In the genomic region with DNA sequence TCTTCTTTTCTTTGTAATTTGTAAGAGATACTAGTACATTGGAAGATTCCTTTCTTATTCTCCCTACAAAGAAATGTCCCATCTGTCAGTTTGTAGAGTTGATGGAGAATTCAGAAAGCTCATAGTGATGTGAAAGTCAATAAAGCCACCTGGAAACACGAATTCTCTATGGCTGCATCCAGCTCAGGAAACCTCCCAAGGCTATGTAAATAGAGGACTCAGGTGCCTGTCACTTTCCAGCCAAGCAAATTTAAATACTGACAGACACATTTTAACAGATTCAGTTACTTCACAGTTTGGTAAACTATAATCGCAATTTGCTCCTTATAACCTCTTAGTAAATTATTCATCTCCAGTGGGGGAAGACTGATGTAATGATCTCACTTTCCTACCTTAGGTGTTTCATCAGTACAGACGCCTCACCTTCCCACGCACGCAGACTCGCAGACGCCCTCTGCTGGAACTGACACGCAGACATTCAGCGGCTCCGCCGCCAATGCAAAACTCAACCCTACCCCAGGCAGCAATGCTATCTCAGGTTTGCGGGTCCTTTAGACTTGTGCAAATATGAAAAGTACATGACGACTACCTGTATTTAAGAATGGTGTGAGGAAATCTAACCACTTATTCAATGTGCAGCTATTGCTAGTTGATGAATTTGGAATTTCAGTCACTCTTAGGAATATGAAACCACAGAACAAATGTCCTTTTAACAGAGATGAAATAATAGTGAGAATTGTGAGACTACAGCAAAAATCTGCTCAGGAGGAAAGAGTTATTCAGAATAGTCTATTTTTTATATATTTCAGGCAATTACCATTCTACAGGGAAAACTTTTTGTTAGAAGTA, we compare ENCODE assay signal across 9 cellular contexts.
DNase-seq lines count a peak whose midpoint lies in the region; ATAC-seq and TF ChIP-seq lines count a peak whose summit lies in the region.
"Had no signal": no experiment of that assay in that cellular context is flagged by ENCODE, and none has a peak within 500 bp of the region (broad histone marks: within the 10 kb centered on the region; RNA-seq: fewer than 3 reads in every experiment).

No MANE protein-coding gene starts in this region.

- peak overlapping the region; percentile 63 for H3K4me2 ChIP-seq in HCT116 (ENCODE audit: low read length)

- BruUV-seq in HCT116 (replicated peaks; lab: Mats Ljungman, UMichigan), result no TSS peak

- intact Hi-C loops in HCT116 (cut with micrococcal nuclease), result loop anchor here (5.0 kb wide), 1 partner anchor 1177 kb away; no protein-coding TSS in a partner anchor

- no peaks in the 10 kb centered on the region for H3K9me3 Mint-ChIP-seq in T-helper 1 cell treated with Interleukin-12 subunit alpha and Interleukin-12 subunit beta and Interleukin-4 antibody, amounts not matched to agents 30 μg/mL and 1 μg/mL, for 36 hours

- DNase-seq in AG08395 (ENCODE audit: low spot score), result peak; percentile 47
- DNase-seq in HCT116 (ENCODE audit: low read depth, low spot score), result peak; percentile 59
- peak; percentile 40 for DNase-seq in amniotic epithelial cell (ENCODE audit: low read depth)
- peak; percentile 68 for DNase-seq in iPS-NIHi7 (ENCODE audit: extremely low spot score)
- DNase-seq in stimulated activated CD4-positive, alpha-beta T cell treated with anti-CD3 and anti-CD28 coated beads, Interleukin-15, amount 100 ng/mL, for 24 hours, result peak; percentile 81
- no peak for DNase-seq in dedifferentiated amniotic fluid mesenchymal stem cell (ENCODE audit: extremely low spot score)

- ATAC-seq in HCT116, result peak; percentile 100
- no peak for ATAC-seq in HG03565 (IDR thresholded peaks at IDR 0.05; ENCODE audit: unreplicated experiment)

- H3K79me2 ChIP-seq in HCT116 (ENCODE audit: insufficient read depth, low read length), result no peaks in the 10 kb centered on the region

- H3K27me3 ChIP-seq in HCT116 (ENCODE audit: insufficient read depth, low read length), result no peaks in the 10 kb centered on the region

- H3K27ac Mint-ChIP-seq in T-helper 1 cell treated with Interleukin-12 subunit alpha and Interleukin-12 subunit beta and Interleukin-4 antibody, amounts not matched to agents 30 μg/mL and 1 μg/mL, for 36 hours, result peak overlapping the region; percentile 43

- TF ChIP-seq RAD21 in HCT116 (IDR thresholded peaks at IDR 0.05; ENCODE audit: low read depth), result peak; percentile 64

- peaks cover 69% of the 10 kb centered on the region for H3K4me1 Mint-ChIP-seq in T-helper 1 cell treated with Interleukin-12 subunit alpha and Interleukin-12 subunit beta and Interleukin-4 antibody, amounts not matched to agents 30 μg/mL and 1 μg/mL, for 36 hours (ENCODE audit: low read depth)

- peaks cover 0 to 8% of the 10 kb centered on the region in 2 experiments; a peak in 1 of 4 replicates for H3K4me1 ChIP-seq in HCT116 (ENCODE audit: control insufficient read depth in 1 of 2, insufficient read depth in 2 of 2, low read length in 2 of 2)

- H3K4me3 Mint-ChIP-seq in T-helper 1 cell treated with Interleukin-12 subunit alpha and Interleukin-12 subunit beta and Interleukin-4 antibody, amounts not matched to agents 30 μg/mL and 1 μg/mL, for 36 hours, result peak overlapping the region; percentile 36

- H4K20me1 ChIP-seq in HCT116 (ENCODE audit: insufficient read depth), result no peaks in the 10 kb centered on the region

- TF ChIP-seq POLR2A in HCT116 (IDR thresholded peaks at IDR 0.05; ENCODE audit: borderline replicate concordance, extremely low read depth, insufficient read depth, insufficient read length), result no peak

- CTCF ChIA-PET in HCT116 (lab: Charles Lee), result interaction anchor here (0.7 to 3.4 kb wide), 7 partner anchors 10 to 628 kb away, joined by 3 to 9 read pairs (median 4); no protein-coding TSS in a partner anchor

- POLR2A ChIA-PET in HCT116 (lab: Charles Lee), result no interaction called here

- H3K36me3 ChIP-seq in HCT116 (ENCODE audit: control insufficient read depth in 1 of 2, insufficient read depth in 2 of 2, low read length in 2 of 2), result no peaks in the 10 kb centered on the region

- RAD21 ChIA-PET in HCT116 (lab: Charles Lee; ENCODE audit: low non-redundant PET in 1 of 2, low total read pairs in 2 of 2, uncharacterized antibody in 2 of 2, unreplicated experiment in 2 of 2), result no interaction called here

- no peaks in the 10 kb centered on the region for H3K9me2 ChIP-seq in HCT116 (ENCODE audit: insufficient read depth)

- H3K36me3 Mint-ChIP-seq in T-helper 1 cell treated with Interleukin-12 subunit alpha and Interleukin-12 subunit beta and Interleukin-4 antibody, amounts not matched to agents 30 μg/mL and 1 μg/mL, for 36 hours (ENCODE audit: low read depth), result peaks cover 69% of the 10 kb centered on the region

- H3K4me3 ChIP-seq in HCT116 (replicated peaks in 1 of 2; ENCODE audit: low read depth in 1 of 2, low read length in 2 of 2), result peak overlapping the region in 1 of 2 experiments; percentile 23; a peak in 1 of 4 replicates
- H3K4me3 ChIP-seq: skin epidermis had no signal

- H2AFZ ChIP-seq in HCT116 (ENCODE audit: low read depth, low read length, poor library complexity, severe bottlenecking), result peak overlapping the region; percentile 89

- H3K9me3 ChIP-seq in HCT116 (ENCODE audit: control insufficient read depth in 1 of 2, insufficient read depth in 1 of 2, low read depth in 1 of 2, low read length in 2 of 2), result no peaks in the 10 kb centered on the region

- H3K27ac ChIP-seq in HCT116 (ENCODE audit: low read depth, low read length), result no peak overlapping the region
- H3K27ac ChIP-seq: skin epidermis had no signal

- TF ChIP-seq CTCF in HCT116 (IDR thresholded peaks at IDR 0.05 in 2 of 3, conservative IDR thresholded peaks at IDR 0.05 in 1 of 3; ENCODE audit: borderline replicate concordance in 1 of 3, insufficient read depth in 1 of 3, low read depth in 2 of 3, low read length in 2 of 3), result peak; percentile 53 to 92 (median 89)

- H3K27me3 Mint-ChIP-seq in T-helper 1 cell treated with Interleukin-12 subunit alpha and Interleukin-12 subunit beta and Interleukin-4 antibody, amounts not matched to agents 30 μg/mL and 1 μg/mL, for 36 hours (ENCODE audit: low read depth), result no peaks in the 10 kb centered on the region

- no peak overlapping the region for H3K9ac ChIP-seq in HCT116 (ENCODE audit: low read length)

TF ChIP-seq in HCT116, 20 proteins besides CTCF, POLR2A, EP300 and RAD21 (continues in another document):
- TF ChIP-seq ZNF274 (IDR thresholded peaks at IDR 0.05; ENCODE audit: low read depth, low read length) (no peak), SP1 (IDR thresholded peaks at IDR 0.05; ENCODE audit: low read depth) (peak; percentile 28; the same call in 1 of the 2 replicates), FOSL1 (IDR thresholded peaks at IDR 0.05; ENCODE audit: low read depth) (no peak), ZFX (IDR thresholded peaks at IDR 0.05) (no peak), SRF (IDR thresholded peaks at IDR 0.05; ENCODE audit: low read depth) (no peak), ELF1 (IDR thresholded peaks at IDR 0.05; ENCODE audit: borderline replicate concordance, low read depth) (no peak), EZH2 (IDR thresholded peaks at IDR 0.05) (no peak), CBX3 (IDR thresholded peaks at IDR 0.05; ENCODE audit: low read depth) (peak; percentile 70; the same call in 1 of the 2 replicates), CEBPB (IDR thresholded peaks at IDR 0.05; ENCODE audit: low read depth) (peak; percentile 62), TCF7L2 (IDR thresholded peaks at IDR 0.05; ENCODE audit: borderline replicate concordance, extremely low read depth, insufficient read depth, insufficient read length) (no peak), YY1 (IDR thresholded peaks at IDR 0.05; ENCODE audit: extremely low read depth, insufficient replicate concordance, low read depth, low read length) (peak; percentile 32), EGR1 (IDR thresholded peaks at IDR 0.05; ENCODE audit: low read depth) (peak; percentile 87)
- TF ChIP-seq, protein P1, sequence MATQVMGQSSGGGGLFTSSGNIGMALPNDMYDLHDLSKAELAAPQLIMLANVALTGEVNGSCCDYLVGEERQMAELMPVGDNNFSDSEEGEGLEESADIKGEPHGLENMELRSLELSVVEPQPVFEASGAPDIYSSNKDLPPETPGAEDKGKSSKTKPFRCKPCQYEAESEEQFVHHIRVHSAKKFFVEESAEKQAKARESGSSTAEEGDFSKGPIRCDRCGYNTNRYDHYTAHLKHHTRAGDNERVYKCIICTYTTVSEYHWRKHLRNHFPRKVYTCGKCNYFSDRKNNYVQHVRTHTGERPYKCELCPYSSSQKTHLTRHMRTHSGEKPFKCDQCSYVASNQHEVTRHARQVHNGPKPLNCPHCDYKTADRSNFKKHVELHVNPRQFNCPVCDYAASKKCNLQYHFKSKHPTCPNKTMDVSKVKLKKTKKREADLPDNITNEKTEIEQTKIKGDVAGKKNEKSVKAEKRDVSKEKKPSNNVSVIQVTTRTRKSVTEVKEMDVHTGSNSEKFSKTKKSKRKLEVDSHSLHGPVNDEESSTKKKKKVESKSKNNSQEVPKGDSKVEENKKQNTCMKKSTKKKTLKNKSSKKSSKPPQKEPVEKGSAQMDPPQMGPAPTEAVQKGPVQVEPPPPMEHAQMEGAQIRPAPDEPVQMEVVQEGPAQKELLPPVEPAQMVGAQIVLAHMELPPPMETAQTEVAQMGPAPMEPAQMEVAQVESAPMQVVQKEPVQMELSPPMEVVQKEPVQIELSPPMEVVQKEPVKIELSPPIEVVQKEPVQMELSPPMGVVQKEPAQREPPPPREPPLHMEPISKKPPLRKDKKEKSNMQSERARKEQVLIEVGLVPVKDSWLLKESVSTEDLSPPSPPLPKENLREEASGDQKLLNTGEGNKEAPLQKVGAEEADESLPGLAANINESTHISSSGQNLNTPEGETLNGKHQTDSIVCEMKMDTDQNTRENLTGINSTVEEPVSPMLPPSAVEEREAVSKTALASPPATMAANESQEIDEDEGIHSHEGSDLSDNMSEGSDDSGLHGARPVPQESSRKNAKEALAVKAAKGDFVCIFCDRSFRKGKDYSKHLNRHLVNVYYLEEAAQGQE (IDR thresholded peaks at IDR 0.05; ENCODE audit: low read depth), result no peak
- TF ChIP-seq, protein P2, sequence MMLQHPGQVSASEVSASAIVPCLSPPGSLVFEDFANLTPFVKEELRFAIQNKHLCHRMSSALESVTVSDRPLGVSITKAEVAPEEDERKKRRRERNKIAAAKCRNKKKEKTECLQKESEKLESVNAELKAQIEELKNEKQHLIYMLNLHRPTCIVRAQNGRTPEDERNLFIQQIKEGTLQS (IDR thresholded peaks at IDR 0.05), result 0 out of 2 replicates have a peak, but pooled peaks have one; percentile 6
